In genomic region chr12:16675438-16675837, GRCh38 we compare ENCODE assay signal across 24 cellular contexts.
"Had no signal": no experiment of that assay in that cellular context is flagged by ENCODE, and none has a peak within 500 bp of the region (broad histone marks: within the 10 kb centered on the region; RNA-seq: fewer than 3 reads in every experiment).

No MANE protein-coding gene starts in this region.

- H3K36me3 Mint-ChIP-seq: activated naive CD8-positive, alpha-beta T cell; natural killer cell treated with Interleukin-12 subunit alpha and Interleukin-12 subunit beta and Interleukin-15 and Interleukin-18, amount 100 ng/mL, for 72 hours had no signal

- H3K27me3 Mint-ChIP-seq: activated B cell treated with CpG ODN at 0.5 μM for 24 hours; activated CD4-positive, alpha-beta T cell treated with anti-CD3 and anti-CD28 coated beads for 36 hours; activated naive CD8-positive, alpha-beta T cell; natural killer cell treated with Interleukin-12 subunit alpha and Interleukin-12 subunit beta and Interleukin-15 and Interleukin-18, amount 100 ng/mL, for 72 hours; progenitor cell of endocrine pancreas had no signal

- DNase-seq: activated B cell treated with CpG ODN at 0.5 μM for 24 hours; activated CD4-positive, alpha-beta T cell treated with anti-CD3 and anti-CD28 coated beads for 36 hours; activated effector memory CD4-positive, alpha-beta T cell treated with Interleukin-2 at 50 U/mL for 16 hours; activated naive CD4-positive, alpha-beta T cell treated with Interleukin-2 at 50 U/mL for 16 hours; anterior cingulate cortex; colonic mucosa; effector CD8-positive, alpha-beta T cell; islet precursor cell; left ventricle myocardium inferior; mucosa of descending colon; right lobe of liver; stimulated activated CD4-positive, alpha-beta T cell treated with anti-CD3 and anti-CD28 coated beads, Interleukin-12 subunit alpha, Interleukin-12 subunit beta, amount 100 ng/mL, for 4 hours; stimulated activated CD4-positive, alpha-beta T cell treated with anti-CD3 and anti-CD28 coated beads, Interleukin-4, amount 100 ng/mL, for 1 hour; stimulated activated naive CD8-positive, alpha-beta T cell treated with anti-CD3 and anti-CD28 coated beads, Interleukin-15, Interleukin-2, amounts not matched to agents 100 U/mL and 50 U/mL, for 24 hours; testis; transverse colon had no signal

- H3K4me3 ChIP-seq: colonic mucosa, gastroesophageal sphincter, hepatocyte, left ventricle myocardium inferior, lung, mucosa of descending colon, right lobe of liver, testis, transverse colon had no signal

- ATAC-seq: activated CD4-positive, alpha-beta T cell treated with anti-CD3 and anti-CD28 coated beads for 36 hours; gastroesophageal sphincter; mucosa of descending colon; natural killer cell treated with Interleukin-12 subunit alpha and Interleukin-12 subunit beta and Interleukin-15 and Interleukin-18, amount 100 ng/mL, for 72 hours; right lobe of liver; stimulated activated naive CD8-positive, alpha-beta T cell treated with anti-CD3 and anti-CD28 coated beads, Interleukin-15, Interleukin-2, amounts not matched to agents 100 U/mL and 50 U/mL, for 24 hours had no signal

- H3K4me1 Mint-ChIP-seq: activated B cell treated with CpG ODN at 0.5 μM for 24 hours; activated CD4-positive, alpha-beta T cell treated with anti-CD3 and anti-CD28 coated beads for 36 hours had no signal

- H3K4me2 ChIP-seq: hepatocyte had no signal

- H3K27ac Mint-ChIP-seq: activated B cell treated with CpG ODN at 0.5 μM for 24 hours; activated CD4-positive, alpha-beta T cell treated with anti-CD3 and anti-CD28 coated beads for 36 hours; activated naive CD8-positive, alpha-beta T cell; natural killer cell treated with Interleukin-12 subunit alpha and Interleukin-12 subunit beta and Interleukin-15 and Interleukin-18, amount 100 ng/mL, for 72 hours; progenitor cell of endocrine pancreas had no signal

- H3K4me1 ChIP-seq: colonic mucosa, gastroesophageal sphincter, left ventricle myocardium inferior, right lobe of liver, testis, transverse colon had no signal

- H3K27me3 ChIP-seq: colonic mucosa, gastroesophageal sphincter, hepatocyte, right lobe of liver, testis, transverse colon had no signal

- H2AFZ ChIP-seq: hepatocyte had no signal

- H3K27ac ChIP-seq: colonic mucosa, gastroesophageal sphincter, hepatocyte, left ventricle myocardium inferior, right lobe of liver, testis, transverse colon had no signal

- H3K4me3 Mint-ChIP-seq: activated B cell treated with CpG ODN at 0.5 μM for 24 hours; activated CD4-positive, alpha-beta T cell treated with anti-CD3 and anti-CD28 coated beads for 36 hours; activated naive CD8-positive, alpha-beta T cell; natural killer cell treated with Interleukin-12 subunit alpha and Interleukin-12 subunit beta and Interleukin-15 and Interleukin-18, amount 100 ng/mL, for 72 hours had no signal

- H3K79me2 ChIP-seq: hepatocyte had no signal

- H3K9me3 ChIP-seq: colonic mucosa, gastroesophageal sphincter, left ventricle myocardium inferior, mucosa of descending colon, right lobe of liver, testis, transverse colon had no signal

- H3K36me3 ChIP-seq: colonic mucosa, gastroesophageal sphincter, left ventricle myocardium inferior, right lobe of liver, transverse colon had no signal

- FAIRE-seq: bronchial epithelial cell, endometrium had no signal
